Comparison of ENCODE assay signal across 24 cellular contexts in genomic region chr10:113115534-113115933, GRCh38.
DNase-seq lines count a peak whose midpoint lies in the region; ATAC-seq and TF ChIP-seq lines count a peak whose summit lies in the region.
"Had no signal": no experiment of that assay in that cellular context is flagged by ENCODE, and none has a peak within 500 bp of the region (broad histone marks: within the 10 kb centered on the region; RNA-seq: fewer than 3 reads in every experiment).

No MANE protein-coding gene starts in this region.

- no peaks in the 10 kb centered on the region for H4K20me1 ChIP-seq in H9 (ENCODE audit: control insufficient read depth, insufficient read depth, insufficient read length)

- H2BK12ac ChIP-seq in H9 (ENCODE audit: insufficient read length, low read depth, low read length), result no peak overlapping the region

- TF ChIP-seq CTCF in Calu3 (IDR thresholded peaks at IDR 0.05; ENCODE audit: unreplicated experiment) (no peak), H9 (conservative IDR thresholded peaks at IDR 0.05) (no peak), psoas muscle (IDR thresholded peaks at IDR 0.05) (no peak)

- H3K9ac ChIP-seq in H9 (ENCODE audit: extremely low read depth, insufficient read length, low read length), result no peak overlapping the region
- H3K9ac ChIP-seq: GM23248, KMS-11 had no signal

- H3K27me3 ChIP-seq in H9 (ENCODE audit: insufficient read depth, low read length) (no peaks in the 10 kb centered on the region), psoas muscle (ENCODE audit: insufficient read depth in 3 of 3, low read length in 2 of 3) (no peaks in the 10 kb centered on the region)

- no peak overlapping the region for H3K18ac ChIP-seq in H9 (ENCODE audit: insufficient read length, low read depth, low read length)

- H2AK5ac ChIP-seq in H9 (ENCODE audit: insufficient read length, low read length), result no peak overlapping the region

- CTCF ChIA-PET in Calu3 (lab: Charles Lee), result interaction anchor here (0.5 to 0.6 kb wide), 2 partner anchors 141 to 240 kb away, joined by 4 to 5 read pairs; no protein-coding TSS in a partner anchor

- ATAC-seq in psoas muscle (no peak), GM18502 (IDR thresholded peaks at IDR 0.05; ENCODE audit: poor library complexity, unreplicated experiment) (no peak), HG03045 (IDR thresholded peaks at IDR 0.05; ENCODE audit: unreplicated experiment) (no peak)
- ATAC-seq: T-cell had no signal

- no peak overlapping the region for H3K4me3 ChIP-seq in psoas muscle
- H3K4me3 ChIP-seq: GM23248 had no signal

- H3K14ac ChIP-seq in H9 (ENCODE audit: insufficient read depth, low read length), result no peak overlapping the region

- DNase-seq in Calu3 (no peak), H9 (no peak), NCI-H510A treated with DMSO at 0.1 percent for 48 hours (lab: John Stamatoyannopoulos, UW) (peak; percentile 67), myocyte (ENCODE audit: low read depth) (peak; percentile 33), psoas muscle (no peak), A172 (ENCODE audit: low spot score) (no peak)
- DNase-seq: 8988T, DMS153, GF-D8, GM23248, H7, MM.1S, NCI-H1048, NCI-H1694 treated with DMSO at 0.1 percent for 48 hours, NCI-H2107, NCI-H446 treated with DMSO at 0.1 percent for 48 hours, NCI-H69, SHP77, T-cell had no signal

- no peak overlapping the region for H2BK20ac ChIP-seq in H9 (ENCODE audit: low read depth, low read length, poor library complexity, severe bottlenecking)

- H3K36me3 ChIP-seq in psoas muscle (ENCODE audit: insufficient read depth in 1 of 2, low read depth in 1 of 2), result no peaks in the 10 kb centered on the region

- no peak overlapping the region for H2BK120ac ChIP-seq in H9 (ENCODE audit: low read depth, low read length, poor library complexity, severe bottlenecking)

- H2BK5ac ChIP-seq in H9 (ENCODE audit: insufficient read length, low read length), result no peak overlapping the region

- H4K5ac ChIP-seq in H9 (ENCODE audit: insufficient read length, low read depth, low read length), result no peak overlapping the region

- H3K79me1 ChIP-seq in H9 (ENCODE audit: insufficient read depth, low read depth, low read length, poor library complexity, severe bottlenecking), result peaks cover 12% of the 10 kb centered on the region

- intact Hi-C loops in Calu3 (cut with micrococcal nuclease; ENCODE audit: unreplicated experiment) (no loop called here), psoas muscle (cut with DNase I) (no loop called here)

- H3K27ac ChIP-seq in H9 (ENCODE audit: insufficient read length, low read depth, low read length) (no peak overlapping the region), psoas muscle (no peak overlapping the region)
- H3K27ac ChIP-seq: GM23248, KMS-11, RWPE1 had no signal

- peaks cover 5% of the 10 kb centered on the region; the same call in 1 of the 2 replicates for H3K79me2 ChIP-seq in H9 (ENCODE audit: insufficient read depth, low read length)

- H3K23me2 ChIP-seq in H9 (ENCODE audit: insufficient read length, low read depth, low read length, poor library complexity, severe bottlenecking), result no peaks in the 10 kb centered on the region

- H3K23ac ChIP-seq in H9 (ENCODE audit: insufficient read length, low read depth, low read length), result no peak overlapping the region

- no peak overlapping the region for H4K91ac ChIP-seq in H9 (ENCODE audit: insufficient read length, low read depth, low read length)

- H2BK15ac ChIP-seq in H9 (ENCODE audit: low read depth, low read length), result no peak overlapping the region

- H3K27me3 Mint-ChIP-seq in Calu3 (ENCODE audit: unreplicated experiment) (no peaks in the 10 kb centered on the region), H9 (ENCODE audit: low read depth) (no peaks in the 10 kb centered on the region)

- H3K4me1 ChIP-seq in H9 (ENCODE audit: insufficient read depth, low read length), result peaks cover 10% of the 10 kb centered on the region; the same call in 1 of the 2 replicates
- no peaks in the 10 kb centered on the region for H3K4me1 ChIP-seq in psoas muscle

- peaks cover 54% of the 10 kb centered on the region for H3K4me1 Mint-ChIP-seq in Calu3 (ENCODE audit: low read depth, unreplicated experiment)
- peaks cover 46 to 76% of the 10 kb centered on the region in 2 experiments for H3K4me1 Mint-ChIP-seq in H9
- H3K4me1 Mint-ChIP-seq: T-cell had no signal

- H3K4me2 ChIP-seq in H9 (ENCODE audit: insufficient read depth, insufficient read length, low read length), result no peak overlapping the region
- H3K4me2 ChIP-seq: KMS-11 had no signal

- H3K9me3 ChIP-seq in H9 (ENCODE audit: control insufficient read depth, low read depth, low read length), result no peaks in the 10 kb centered on the region
- H3K9me3 ChIP-seq in psoas muscle, result no peaks in the 10 kb centered on the region

- BruUV-seq in Calu3 (replicated peaks; lab: Mats Ljungman, UMichigan), result no TSS peak

- H3K9me3 Mint-ChIP-seq in Calu3 (ENCODE audit: low read depth, unreplicated experiment), result no peaks in the 10 kb centered on the region
- H3K9me3 Mint-ChIP-seq in H9, result no peaks in the 10 kb centered on the region; a peak in 1 of 5 replicates
- H3K9me3 Mint-ChIP-seq: T-cell had no signal

- no peak overlapping the region for H3K4ac ChIP-seq in H9 (ENCODE audit: low read depth, low read length)

- no peak overlapping the region for H3K56ac ChIP-seq in H9 (ENCODE audit: insufficient read length, low read depth, low read length)

- H3K36me3 Mint-ChIP-seq in Calu3 (ENCODE audit: insufficient read depth, unreplicated experiment) (peaks cover 10% of the 10 kb centered on the region), H9 (ENCODE audit: insufficient read depth in 1 of 3, low read depth in 3 of 3) (peaks cover 0 to 7% (median 5%) of the 10 kb centered on the region in 3 experiments; a peak in 3 of 7 replicates)
- H3K36me3 Mint-ChIP-seq: T-cell had no signal

- WGBS in H9 (ENCODE audit: extremely low coverage, insufficient read length, low lambda C conversion rate), result no CpG with 5 or more reads among the region's 10 CpGs
- 87 to 90% (median 88%) methylated on average over 10 of the region's 10 CpGs for WGBS in psoas muscle, 3 donors

- no peak overlapping the region for H2AFZ ChIP-seq in H9 (ENCODE audit: low read length)
- H2AFZ ChIP-seq: GM23248 had no signal

- H3K4me3 Mint-ChIP-seq in Calu3 (ENCODE audit: low read depth, unreplicated experiment) (peak overlapping the region; percentile 26), H9 (no peak overlapping the region)
- H3K4me3 Mint-ChIP-seq: IgD-negative memory B cell, T-cell had no signal

- H4K8ac ChIP-seq in H9 (replicated peaks; ENCODE audit: insufficient read length, low read depth, low read length), result no peak overlapping the region

- H3K27ac Mint-ChIP-seq in Calu3 (ENCODE audit: unreplicated experiment) (peak overlapping the region; percentile 10), H9 (peak overlapping the region; percentile 11 to 50 (median 30); a peak in 4 of 7 replicates)
- H3K27ac Mint-ChIP-seq: IgD-negative memory B cell, T-cell had no signal

- H3T11ph ChIP-seq in H9 (ENCODE audit: low read length), result no peak overlapping the region

Comparison
In these comparisons a context has a peak if more than half of its experiments do, and no peak if none do; other contexts are left out.
1. DNase-seq: peak in NCI-H510A treated with DMSO at 0.1 percent for 48 hours (single experiment) and myocyte (single experiment); none in Calu3 (single experiment), H9 (single experiment), psoas muscle (0 of 2) and A172 (single experiment).